ENCODE assay signal across 6 cellular contexts in genomic region chr17:28327031-28327607, GRCh38. TPM values are rescaled to one million over a fixed set of nuclear protein-coding genes. Genes with fewer than 3 reads are reported as not detected.
DNase-seq lines count a peak whose midpoint lies in the region; ATAC-seq and TF ChIP-seq lines count a peak whose summit lies in the region.
"Had no signal": no experiment of that assay in that cellular context is flagged by ENCODE, and none has a peak within 500 bp of the region (broad histone marks: within the 10 kb centered on the region; RNA-seq: fewer than 3 reads in every experiment).

No MANE protein-coding gene starts in this region.

- no peak for DNase-seq in activated T-helper 1 cell treated with anti-CD3 and anti-CD28 coated beads, Interleukin-12 subunit alpha, Interleukin-12 subunit beta, Interleukin-2, Interleukin-4 antibody, amounts not matched to agents 30 ng/mL and 10 ng/mL and 1 ng/mL, durations not matched to agents 14 hours and 24 hours and 36 hours (ENCODE audit: low spot score)
- DNase-seq in foreskin fibroblast = no peak
- DNase-seq in activated gamma-delta T cell (lab: John Stamatoyannopoulos, UW) = no peak
- DNase-seq: NCI-H510A had no signal

- no peaks in the 10 kb centered on the region for H3K9me3 Mint-ChIP-seq in activated T-helper 1 cell treated with anti-CD3 and anti-CD28 coated beads, Interleukin-12 subunit alpha, Interleukin-12 subunit beta, Interleukin-2, Interleukin-4 antibody, amounts not matched to agents 30 ng/mL and 10 ng/mL and 1 ng/mL, durations not matched to agents 14 hours and 24 hours and 36 hours

- H3K36me3 Mint-ChIP-seq in activated T-helper 1 cell treated with anti-CD3 and anti-CD28 coated beads, Interleukin-12 subunit alpha, Interleukin-12 subunit beta, Interleukin-2, Interleukin-4 antibody, amounts not matched to agents 30 ng/mL and 10 ng/mL and 1 ng/mL, durations not matched to agents 14 hours and 24 hours and 36 hours (ENCODE audit: low read depth) = peaks cover 25% of the 10 kb centered on the region

- no peak for TF ChIP-seq CTCF in foreskin fibroblast (IDR thresholded peaks at IDR 0.05; ENCODE audit: low read depth, low read length)

- peaks cover 20% of the 10 kb centered on the region for H3K4me1 Mint-ChIP-seq in activated T-helper 1 cell treated with anti-CD3 and anti-CD28 coated beads, Interleukin-12 subunit alpha, Interleukin-12 subunit beta, Interleukin-2, Interleukin-4 antibody, amounts not matched to agents 30 ng/mL and 10 ng/mL and 1 ng/mL, durations not matched to agents 14 hours and 24 hours and 36 hours (ENCODE audit: low read depth)

- no peak overlapping the region for H3K4me3 Mint-ChIP-seq in activated T-helper 1 cell treated with anti-CD3 and anti-CD28 coated beads, Interleukin-12 subunit alpha, Interleukin-12 subunit beta, Interleukin-2, Interleukin-4 antibody, amounts not matched to agents 30 ng/mL and 10 ng/mL and 1 ng/mL, durations not matched to agents 14 hours and 24 hours and 36 hours

- H3K27ac Mint-ChIP-seq in activated T-helper 1 cell treated with anti-CD3 and anti-CD28 coated beads, Interleukin-12 subunit alpha, Interleukin-12 subunit beta, Interleukin-2, Interleukin-4 antibody, amounts not matched to agents 30 ng/mL and 10 ng/mL and 1 ng/mL, durations not matched to agents 14 hours and 24 hours and 36 hours = peak overlapping the region; percentile 58

- intact Hi-C loops in activated T-helper 1 cell treated with anti-CD3 and anti-CD28 coated beads, Interleukin-12 subunit alpha, Interleukin-12 subunit beta, Interleukin-2, Interleukin-4 antibody, amounts not matched to agents 30 ng/mL and 10 ng/mL and 1 ng/mL, durations not matched to agents 14 hours and 24 hours and 36 hours (cut with micrococcal nuclease) = loop anchor here (1.0 kb wide), 1 partner anchor 8 kb away; the partner anchor contains the start of gene TMEM97

- no peaks in the 10 kb centered on the region for H3K27me3 Mint-ChIP-seq in activated T-helper 1 cell treated with anti-CD3 and anti-CD28 coated beads, Interleukin-12 subunit alpha, Interleukin-12 subunit beta, Interleukin-2, Interleukin-4 antibody, amounts not matched to agents 30 ng/mL and 10 ng/mL and 1 ng/mL, durations not matched to agents 14 hours and 24 hours and 36 hours (ENCODE audit: insufficient read depth)

- ATAC-seq in GM19025 (IDR thresholded peaks at IDR 0.05; ENCODE audit: low read depth, unreplicated experiment) = peak; percentile 60

- no peak overlapping the region for H3K4me3 ChIP-seq in foreskin fibroblast (ENCODE audit: low read depth in 1 of 2, low read length in 2 of 2)
- H3K4me3 ChIP-seq: prostate gland had no signal

RNA-seq across cellular contexts. Expression of gene TMEM97, which starts 8.1 kb away (rescaled TPM):
- 60.9 and 64.5 TPM in 2 replicates for total RNA-seq in activated T-helper 1 cell treated with anti-CD3 and anti-CD28 coated beads, Interleukin-12 subunit alpha, Interleukin-12 subunit beta, Interleukin-2, Interleukin-4 antibody, amounts not matched to agents 30 ng/mL and 10 ng/mL and 1 ng/mL, durations not matched to agents 14 hours and 24 hours and 36 hours

RNA-seq across cellular contexts. Expression of gene IFT20, which starts 8.2 kb away (rescaled TPM):
- total RNA-seq in activated T-helper 1 cell treated with anti-CD3 and anti-CD28 coated beads, Interleukin-12 subunit alpha, Interleukin-12 subunit beta, Interleukin-2, Interleukin-4 antibody, amounts not matched to agents 30 ng/mL and 10 ng/mL and 1 ng/mL, durations not matched to agents 14 hours and 24 hours and 36 hours = 21.3 and 25.8 TPM in 2 replicates

RNA-seq across cellular contexts. Expression of gene TNFAIP1, which starts 8.4 kb away (rescaled TPM):
- total RNA-seq in activated T-helper 1 cell treated with anti-CD3 and anti-CD28 coated beads, Interleukin-12 subunit alpha, Interleukin-12 subunit beta, Interleukin-2, Interleukin-4 antibody, amounts not matched to agents 30 ng/mL and 10 ng/mL and 1 ng/mL, durations not matched to agents 14 hours and 24 hours and 36 hours = 35.1 and 39.9 TPM in 2 replicates

RNA-seq across cellular contexts. Expression of gene POLDIP2, which starts 30.2 kb away (rescaled TPM):
- total RNA-seq in activated T-helper 1 cell treated with anti-CD3 and anti-CD28 coated beads, Interleukin-12 subunit alpha, Interleukin-12 subunit beta, Interleukin-2, Interleukin-4 antibody, amounts not matched to agents 30 ng/mL and 10 ng/mL and 1 ng/mL, durations not matched to agents 14 hours and 24 hours and 36 hours = 110 and 114 TPM in 2 replicates

RNA-seq across cellular contexts. Expression of gene SEBOX, which starts 37.9 kb away (rescaled TPM):
- not detected in 2 replicates for total RNA-seq in activated T-helper 1 cell treated with anti-CD3 and anti-CD28 coated beads, Interleukin-12 subunit alpha, Interleukin-12 subunit beta, Interleukin-2, Interleukin-4 antibody, amounts not matched to agents 30 ng/mL and 10 ng/mL and 1 ng/mL, durations not matched to agents 14 hours and 24 hours and 36 hours
- total RNA-seq: prostate gland had no signal
